7 cellular contexts compared by ENCODE assay signal in the genomic region with DNA sequence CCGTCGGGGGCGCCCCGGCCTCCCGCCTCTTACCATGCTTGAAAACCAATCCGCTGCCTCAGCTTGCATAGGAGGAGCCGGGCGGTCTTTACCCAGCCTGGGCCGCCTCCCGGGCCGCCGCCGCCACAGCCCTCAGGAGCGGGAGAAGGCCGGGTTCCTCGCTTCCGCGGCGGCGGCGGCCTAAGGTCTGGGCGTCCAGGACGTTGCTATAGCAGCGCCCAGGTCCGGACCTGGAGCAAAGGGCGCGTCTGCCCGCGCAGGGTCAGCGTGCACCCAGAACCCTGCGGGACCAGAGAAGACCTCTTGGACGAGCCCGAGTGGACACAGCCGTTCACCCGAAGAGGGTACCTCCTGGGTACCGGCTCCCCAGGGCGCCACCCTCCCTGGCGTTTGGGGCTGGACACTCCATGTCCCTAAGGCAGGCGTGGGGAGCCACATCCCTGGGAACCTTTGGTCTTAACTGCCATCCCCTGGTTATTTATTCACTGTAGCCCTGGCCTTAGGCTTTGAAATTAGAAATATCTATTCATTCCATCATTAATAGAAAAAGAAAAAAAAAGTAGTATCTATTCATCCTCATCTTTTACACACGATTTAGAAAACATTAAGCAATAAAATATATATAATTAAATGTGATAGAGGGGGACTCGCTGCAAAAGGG. TPM values are rescaled to one million over a fixed set of nuclear protein-coding genes. Genes with fewer than 3 reads are reported as not detected.
A peak's percentile ranks its signal among the peaks of the same experiment; 100 is the strongest.
DNase-seq lines count a peak whose midpoint lies in the region; ATAC-seq and TF ChIP-seq lines count a peak whose summit lies in the region.

No MANE protein-coding gene starts in this region.

- H3K4me3 ChIP-seq in coronary artery (peak overlapping the region; percentile 75), left lung (peak overlapping the region; percentile 28 to 31), tibial nerve (peak overlapping the region; percentile 17 to 54 (median 36))

- no peak for TF ChIP-seq EP300 in tibial nerve (IDR thresholded peaks at IDR 0.05)

- H3K27ac ChIP-seq in coronary artery = no peak overlapping the region
- H3K27ac ChIP-seq in left lung = no peak overlapping the region
- H3K27ac ChIP-seq in tibial nerve = peak overlapping the region in 1 of 4 donors; percentile 36

- H3K36me3 ChIP-seq in left lung (no peaks in the 10 kb centered on the region), tibial nerve (no peaks in the 10 kb centered on the region)

- TF ChIP-seq CTCF in coronary artery (IDR thresholded peaks at IDR 0.05) = no peak
- TF ChIP-seq CTCF in left lung (IDR thresholded peaks at IDR 0.05) = no peak
- no peak for TF ChIP-seq CTCF in tibial nerve (IDR thresholded peaks at IDR 0.05)

- H3K4me1 ChIP-seq in left lung (peaks cover 0 to 34% of the 10 kb centered on the region in 2 donors), tibial nerve (peaks cover 0 to 29% (median 15%) of the 10 kb centered on the region in 4 donors)

- no peak for TF ChIP-seq POLR2A in tibial nerve (IDR thresholded peaks at IDR 0.05)

- H3K27me3 ChIP-seq in left lung (peaks cover 37 to 71% of the 10 kb centered on the region in 2 donors), tibial nerve (peaks cover 0 to 11% of the 10 kb centered on the region in 2 donors)

- WGBS in tibial nerve, 2 donors = 10 to 13% methylated on average over 19 to 25 of the region's 41 CpGs

- peak; percentile 45 for DNase-seq in NCI-H1092 (lab: John Stamatoyannopoulos, UW)
- peak; percentile 75 for DNase-seq in coronary artery (ENCODE audit: low spot score)
- peak in 1 of 2 donors; percentile 86 for DNase-seq in left lung
- DNase-seq in tibial nerve (ENCODE audit: low spot score in 2 of 2) = no peak
- DNase-seq in hippocampal formation (lab: John Stamatoyannopoulos, UW) = no peak

- intact Hi-C loops in left lung (cut with DNase I) = no loop called here

- ATAC-seq in left lung (peak; percentile 82), HG02571 (IDR thresholded peaks at IDR 0.05; ENCODE audit: unreplicated experiment) (no peak), GM19351 (IDR thresholded peaks at IDR 0.05; ENCODE audit: unreplicated experiment) (no peak)

- no peaks in the 10 kb centered on the region for H3K9me3 ChIP-seq in left lung
- H3K9me3 ChIP-seq in tibial nerve = no peaks in the 10 kb centered on the region

RNA-seq across cellular contexts. Expression of gene DZIP1, which starts 2.4 kb away (rescaled TPM):
- total RNA-seq in left lung (10 to 100 TPM in 1 of 2 donors, 1 to 10 TPM in 1; 8.2 to 11.0 TPM), tibial nerve (10 to 100 TPM; 31.2 to 72.8 (median 36.4) TPM)

RNA-seq across cellular contexts. Expression of gene DNAJC3, which starts 34.8 kb away (rescaled TPM):
- 10 to 100 TPM; 61.2 to 87.8 TPM for total RNA-seq in left lung
- total RNA-seq in tibial nerve = 10 to 100 TPM; 42.9 to 46.3 (median 46.0) TPM

Comparison
In these comparisons a context has a peak if more than half of its experiments do, and no peak if none do; other contexts are left out.
1. DNase-seq: peak in NCI-H1092 (single experiment) and coronary artery (single experiment); none in tibial nerve (0 of 2) and hippocampal formation (0 of 2).
2. Peak in every context shown above with its lines, with median percentiles within 50 percentile points of each other: H3K4me3 ChIP-seq.